Comparison of ENCODE assay signal across 9 cellular contexts in the genomic region with DNA sequence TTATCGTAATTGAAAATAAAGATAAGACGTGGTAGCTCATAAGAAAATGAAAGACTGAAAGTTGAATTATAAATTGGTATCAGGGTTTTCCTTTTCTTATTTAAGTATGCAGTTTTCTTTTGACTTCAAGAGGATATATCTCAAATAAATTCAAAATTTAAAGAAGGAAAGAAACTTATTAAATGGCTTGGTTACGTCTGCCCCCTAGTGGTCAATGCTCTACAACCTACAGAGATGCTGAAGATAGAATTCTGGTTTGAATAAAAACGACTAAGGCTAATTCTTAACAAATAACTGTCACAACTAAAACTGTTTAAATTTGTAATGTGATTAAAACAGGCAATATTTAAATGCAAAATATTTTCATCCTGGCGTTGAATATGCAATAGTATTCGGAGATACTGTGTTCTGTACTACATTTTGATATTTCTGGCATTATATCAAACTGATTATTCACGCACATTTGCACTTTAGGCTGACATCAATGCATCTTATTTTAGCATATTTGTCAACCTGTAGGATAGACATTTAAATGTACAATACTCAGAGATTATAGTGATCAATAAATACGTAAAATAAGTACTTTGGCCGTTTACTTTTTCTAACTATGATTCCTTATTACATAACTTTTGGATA. TPM values are rescaled to one million over a fixed set of nuclear protein-coding genes. Genes with fewer than 3 reads are reported as not detected.
DNase-seq lines count a peak whose midpoint lies in the region; ATAC-seq and TF ChIP-seq lines count a peak whose summit lies in the region.
"Had no signal": no experiment of that assay in that cellular context is flagged by ENCODE, and none has a peak within 500 bp of the region (broad histone marks: within the 10 kb centered on the region; RNA-seq: fewer than 3 reads in every experiment).

No MANE protein-coding gene starts in this region.

- no peaks in the 10 kb centered on the region for H3K9me2 ChIP-seq in PC-3 (replicated peaks; ENCODE audit: low read length)

- TF ChIP-seq CTCF in PC-3 (conservative IDR thresholded peaks at IDR 0.05; ENCODE audit: low read depth, low read length): peak; percentile 92

- no TSS peak for BruUV-seq in PC-3 (replicated peaks; lab: Mats Ljungman, UMichigan)

- no peaks in the 10 kb centered on the region for H3F3A ChIP-seq in PC-3 (ENCODE audit: low read length, unreplicated experiment)

- no peaks in the 10 kb centered on the region for H4K20me1 ChIP-seq in PC-3 (ENCODE audit: low read length)
- H4K20me1 ChIP-seq: BLaER1 treated with 17β-estradiol and CSF1 and Interleukin-3, amounts not matched to agents 10 nM and 100 nM had no signal

- no peaks in the 10 kb centered on the region for H3K79me2 ChIP-seq in PC-3 (ENCODE audit: low read length)

- H3K4me3 ChIP-seq in PC-3 (ENCODE audit: low read length): no peak overlapping the region
- H3K4me3 ChIP-seq: BLaER1 treated with 17β-estradiol and CSF1 and Interleukin-3, amounts not matched to agents 10 nM and 100 nM had no signal

- H3K27ac ChIP-seq in PC-3 (ENCODE audit: low read length): no peak overlapping the region
- H3K27ac ChIP-seq: BLaER1 treated with 17β-estradiol and CSF1 and Interleukin-3, amounts not matched to agents 10 nM and 100 nM had no signal

- no peak overlapping the region for H3K4me2 ChIP-seq in PC-3 (ENCODE audit: low read length)
- H3K4me2 ChIP-seq: BLaER1 treated with 17β-estradiol and CSF1 and Interleukin-3, amounts not matched to agents 10 nM and 100 nM had no signal

- H3K4me1 ChIP-seq in PC-3 (ENCODE audit: insufficient read depth, low read length): no peaks in the 10 kb centered on the region

- no peaks in the 10 kb centered on the region for H3K36me3 ChIP-seq in PC-3 (ENCODE audit: low read depth, low read length)
- H3K36me3 ChIP-seq: BLaER1 treated with 17β-estradiol and CSF1 and Interleukin-3, amounts not matched to agents 10 nM and 100 nM had no signal

- intact Hi-C loops in PC-3 (cut with micrococcal nuclease): loop anchor here (1.0 to 5.0 kb wide), 3 partner anchors 59 to 546 kb away; no protein-coding TSS in a partner anchor

- ATAC-seq in HG03378 (IDR thresholded peaks at IDR 0.05; ENCODE audit: unreplicated experiment) (peak; percentile 46), PC-3 (peak; percentile 74), HG03095 (IDR thresholded peaks at IDR 0.05; ENCODE audit: unreplicated experiment) (no peak)

- H3K27me3 ChIP-seq in PC-3 (ENCODE audit: low read length): no peaks in the 10 kb centered on the region
- H3K27me3 ChIP-seq: BLaER1 treated with 17β-estradiol and CSF1 and Interleukin-3, amounts not matched to agents 10 nM and 100 nM had no signal

- CTCF ChIA-PET in PC-3 (lab: Charles Lee): interaction anchor here (1.0 kb wide), 1 partner anchor 59 kb away, joined by 5 read pairs; no protein-coding TSS in a partner anchor

- POLR2A ChIA-PET in PC-3 (lab: Charles Lee; ENCODE audit: unreplicated experiment): no interaction called here

- H3K9ac ChIP-seq in PC-3 (ENCODE audit: low read length): no peak overlapping the region
- H3K9ac ChIP-seq: BLaER1 treated with 17β-estradiol and CSF1 and Interleukin-3, amounts not matched to agents 10 nM and 100 nM had no signal

- DNase-seq in NCI-H1417 (lab: John Stamatoyannopoulos, UW) (peak; percentile 14 to 71 (median 41)), NCI-H1417 treated with DMSO at 0.1 percent for 48 hours (lab: John Stamatoyannopoulos, UW) (no peak), PC-3 (peak; percentile 81), amniotic stem cell (lab: John Stamatoyannopoulos, UW) (peak; percentile 62), iPS DF 4.7 (ENCODE audit: extremely low read depth, low spot score) (peak; percentile 14)
- DNase-seq in stimulated activated CD4-positive, alpha-beta T cell treated with anti-CD3 and anti-CD28 coated beads, Interleukin-12 subunit alpha, Interleukin-12 subunit beta, amount 100 ng/mL, for 24 hours (ENCODE audit: low read depth in 2 of 2): peak; percentile 8 to 27

- H2AFZ ChIP-seq in PC-3 (ENCODE audit: low read length): no peak overlapping the region

- H3K9me3 ChIP-seq in PC-3 (ENCODE audit: low read length): no peaks in the 10 kb centered on the region
- H3K9me3 ChIP-seq: BLaER1 treated with 17β-estradiol and CSF1 and Interleukin-3, amounts not matched to agents 10 nM and 100 nM had no signal

RNA-seq across cellular contexts. Expression of a gene that starts 26.8 kb away (rescaled TPM):
- total RNA-seq in PC-3 (2014; rRNA removed): 7.1 and 10.4 TPM in 2 replicates

RNA-seq across cellular contexts. Expression of a gene that starts 56.2 kb away (rescaled TPM):
- 4.1 and 5.5 TPM in 2 replicates for total RNA-seq in PC-3 (2014; rRNA removed)
